ENCODE assay signal across 31 cellular contexts in genomic region chrX:20016618-20016945, GRCh38.
"Had no signal": no experiment of that assay in that cellular context is flagged by ENCODE, and none has a peak within 500 bp of the region (broad histone marks: within the 10 kb centered on the region; RNA-seq: fewer than 3 reads in every experiment).

No MANE protein-coding gene starts in this region.

- ATAC-seq: activated naive CD8-positive, alpha-beta T cell treated with anti-CD3 and anti-CD28 coated beads, Interleukin-2, amount 50 U/mL, for 24 hours; activated T-cell treated with anti-CD3 and anti-CD28 coated beads, Interleukin-2, amount 50 U/mL, for 72 hours; effector memory CD8-positive, alpha-beta T cell; foreskin keratinocyte; gastrocnemius medialis; heart left ventricle; WTC11 had no signal

- DNase-seq: activated CD4-positive, alpha-beta memory T cell treated with anti-CD3 and anti-CD28 coated beads, Interleukin-2, amount 10 ng/mL, durations not matched to agents 7 days and 5 days; activated CD4-positive, alpha-beta T cell treated with anti-CD3 and anti-CD28 coated beads for 1 hour; activated CD4-positive, alpha-beta T cell treated with anti-CD3 and anti-CD28 coated beads for 4 hours; activated CD4-positive, alpha-beta T cell treated with anti-CD3 and anti-CD28 coated beads, Interleukin-2, amount 10 ng/mL, durations not matched to agents 7 days and 5 days; activated CD4-positive, alpha-beta T cell treated with anti-CD3 and anti-CD28 coated beads, Interleukin-2, amount 50 U/mL, for 4 hours; activated CD8-positive, alpha-beta memory T cell treated with anti-CD3 and anti-CD28 coated beads, Interleukin-2, amount 50 U/mL, for 48 hours; activated gamma-delta T cell treated with Interleukin-2 at 50 U/mL for 16 hours; activated naive CD4-positive, alpha-beta T cell treated with Interleukin-2 at 50 U/mL for 16 hours; activated naive CD8-positive, alpha-beta T cell treated with anti-CD3 and anti-CD28 coated beads for 36 hours; activated naive CD8-positive, alpha-beta T cell treated with anti-CD3 and anti-CD28 coated beads, Interleukin-2, amount 50 U/mL, for 24 hours; activated T-cell treated with anti-CD3 and anti-CD28 coated beads for 4 hours; activated T-cell treated with anti-CD3 and anti-CD28 coated beads, Interleukin-2, amount 50 U/mL, for 24 hours; activated T-cell treated with anti-CD3 and anti-CD28 coated beads, Interleukin-2, amount 50 U/mL, for 72 hours; central memory CD4-positive, alpha-beta T cell; cerebellar nuclear complex; dorsolateral prefrontal cortex; effector memory CD8-positive, alpha-beta T cell; erythroblast; foreskin keratinocyte; gastrocnemius medialis; glutamatergic neuron; heart left ventricle; T-helper 2 cell had no signal

- H3K27me3 ChIP-seq: ascending aorta, cardiac muscle cell, esophagus muscularis mucosa, foreskin keratinocyte, gastrocnemius medialis, hepatocyte had no signal

- H3K27ac ChIP-seq: ascending aorta, breast epithelium, cardiac muscle cell, coronary artery, dorsolateral prefrontal cortex, esophagus muscularis mucosa, foreskin keratinocyte, gastrocnemius medialis, heart left ventricle, hepatocyte, VCaP had no signal

- H3K4me3 ChIP-seq: ascending aorta, breast epithelium, cardiac muscle cell, coronary artery, dorsolateral prefrontal cortex, esophagus muscularis mucosa, gastrocnemius medialis, heart left ventricle, hepatocyte had no signal

- H3K79me2 ChIP-seq: hepatocyte had no signal

- H3K9me3 ChIP-seq: gastrocnemius medialis had no signal

- H3K4me2 ChIP-seq: hepatocyte had no signal

- H2AFZ ChIP-seq: hepatocyte had no signal

- H3K36me3 ChIP-seq: ascending aorta, breast epithelium, cardiac muscle cell, esophagus muscularis mucosa, gastrocnemius medialis, heart left ventricle had no signal

- H3K4me1 ChIP-seq: ascending aorta, breast epithelium, esophagus muscularis mucosa, foreskin keratinocyte, gastrocnemius medialis, heart left ventricle had no signal
